ENCODE assay signal across 9 cellular contexts in the genomic region with DNA sequence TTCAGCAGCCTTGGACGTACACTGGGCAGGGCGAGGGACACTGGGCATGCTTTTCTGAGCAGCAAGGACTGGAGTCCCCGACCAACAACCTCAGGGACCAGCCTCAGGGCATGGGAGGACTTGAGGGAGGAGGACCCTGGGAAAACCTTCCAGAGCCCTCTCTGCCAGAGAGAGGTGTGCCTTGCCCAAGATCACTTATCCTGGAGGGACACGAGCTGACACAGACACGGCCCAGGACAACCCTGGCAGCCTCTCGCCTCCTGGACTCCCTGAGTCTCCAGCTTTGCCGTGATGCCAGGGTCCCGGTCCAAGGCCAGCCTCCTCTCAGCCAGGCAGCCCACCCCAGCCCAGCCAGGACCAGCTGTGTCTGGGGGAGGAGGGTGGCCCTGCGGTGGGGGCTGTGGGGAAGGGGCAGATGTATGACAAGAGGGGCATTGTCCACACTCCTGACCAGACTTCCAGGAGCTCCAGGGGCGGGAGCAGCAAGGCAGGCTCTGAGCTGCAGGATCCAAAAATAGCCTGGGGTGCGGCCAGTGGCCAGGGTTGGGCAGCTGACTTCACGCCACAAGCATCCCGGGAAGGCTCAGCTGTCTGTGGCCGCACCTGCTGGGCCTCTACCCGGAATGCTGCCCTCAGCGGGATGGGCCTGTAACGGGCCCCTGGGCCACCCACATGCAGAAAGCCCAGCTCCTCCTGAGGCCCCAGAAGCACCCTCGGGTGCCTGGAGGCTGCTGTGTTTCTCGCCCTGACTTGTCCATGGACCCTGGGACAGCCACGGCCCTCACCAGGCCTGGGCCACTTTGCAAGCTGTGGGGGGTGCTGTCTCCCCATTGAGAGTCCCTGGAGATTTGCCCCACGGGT.
DNase-seq lines count a peak whose midpoint lies in the region; ATAC-seq and TF ChIP-seq lines count a peak whose summit lies in the region.
"Had no signal": no experiment of that assay in that cellular context is flagged by ENCODE, and none has a peak within 500 bp of the region (broad histone marks: within the 10 kb centered on the region; RNA-seq: fewer than 3 reads in every experiment).

No MANE protein-coding gene starts in this region.

- H3K4me3 ChIP-seq in astrocyte of the cerebellum (ENCODE audit: low read depth, low read length) (no peak overlapping the region), skeletal muscle cell (ENCODE audit: low read depth, low read length) (no peak overlapping the region)
- H3K4me3 ChIP-seq: GM12878 had no signal

- in situ Hi-C loops in astrocyte of the cerebellum (cut with HindIII; ENCODE audit: low sequenced_read_pairs) = no loop called here

- no peaks in the 10 kb centered on the region for H3K4me1 Mint-ChIP-seq in stimulated activated naive CD8-positive, alpha-beta T cell treated with anti-CD3 and anti-CD28 coated beads, Interleukin-15, amount 100 ng/mL, for 72 hours

- no peak overlapping the region for H3K27ac Mint-ChIP-seq in stimulated activated naive CD8-positive, alpha-beta T cell treated with anti-CD3 and anti-CD28 coated beads, Interleukin-15, amount 100 ng/mL, for 72 hours

- no peak for TF ChIP-seq CTCF in astrocyte of the cerebellum (IDR thresholded peaks at IDR 0.05; ENCODE audit: low read depth, low read length, missing control alignments)

- no peak overlapping the region for H3K4me3 Mint-ChIP-seq in stimulated activated naive CD8-positive, alpha-beta T cell treated with anti-CD3 and anti-CD28 coated beads, Interleukin-15, amount 100 ng/mL, for 72 hours

- peaks cover under 1% of the 10 kb centered on the region for H3K27me3 Mint-ChIP-seq in stimulated activated naive CD8-positive, alpha-beta T cell treated with anti-CD3 and anti-CD28 coated beads, Interleukin-15, amount 100 ng/mL, for 72 hours

- H3K9me3 Mint-ChIP-seq in stimulated activated naive CD8-positive, alpha-beta T cell treated with anti-CD3 and anti-CD28 coated beads, Interleukin-15, amount 100 ng/mL, for 72 hours = no peaks in the 10 kb centered on the region

- DNase-seq in GM04503 (ENCODE audit: low read depth) (peak; percentile 68), astrocyte of the cerebellum (ENCODE audit: low read depth) (peak; percentile 74), hippocampal formation (lab: John Stamatoyannopoulos, UW) (peak; percentile 5 to 49), skeletal muscle cell (ENCODE audit: low read depth) (peak; percentile 70)
- no peak for DNase-seq in stimulated activated naive CD4-positive, alpha-beta T cell treated with Interleukin-2 at 50 U/mL for 16 hours (lab: John Stamatoyannopoulos, UW)
- DNase-seq in activated CD4-positive, alpha-beta T cell treated with anti-CD3 and anti-CD28 coated beads, Interleukin-2, amount 50 U/mL, for 48 hours = no peak
- DNase-seq in stimulated activated naive CD8-positive, alpha-beta T cell treated with anti-CD3 and anti-CD28 coated beads, Interleukin-15, amount 100 ng/mL, for 72 hours = no peak
- DNase-seq in activated CD4-positive, alpha-beta T cell treated with anti-CD3 and anti-CD28 coated beads for 48 hours = no peak

- ATAC-seq in stimulated activated naive CD8-positive, alpha-beta T cell treated with anti-CD3 and anti-CD28 coated beads, Interleukin-15, amount 100 ng/mL, for 72 hours = no peak
- ATAC-seq: GM12878 had no signal

Comparison
In these comparisons a context has a peak if more than half of its experiments do, and no peak if none do; other contexts are left out.
1. DNase-seq: peak in GM04503 (single experiment), astrocyte of the cerebellum (single experiment), hippocampal formation (2 of 2) and skeletal muscle cell (single experiment); none in stimulated activated naive CD4-positive, alpha-beta T cell treated with Interleukin-2 at 50 U/mL for 16 hours (single experiment), activated CD4-positive, alpha-beta T cell treated with anti-CD3 and anti-CD28 coated beads, Interleukin-2, amount 50 U/mL, for 48 hours (0 of 2), stimulated activated naive CD8-positive, alpha-beta T cell treated with anti-CD3 and anti-CD28 coated beads, Interleukin-15, amount 100 ng/mL, for 72 hours (0 of 2) and activated CD4-positive, alpha-beta T cell treated with anti-CD3 and anti-CD28 coated beads for 48 hours (single experiment).